1 cellular context compared by ENCODE assay signal in genomic region chr2:234978466-234979203, GRCh38.
TF ChIP-seq lines count a peak whose summit lies in the region.

No MANE protein-coding gene starts in this region.

TF ChIP-seq in IMR-90, 13 proteins besides CTCF, POLR2A, EP300 and RAD21 (continued from another document):
- TF ChIP-seq ELK1 (IDR thresholded peaks at IDR 0.05; ENCODE audit: borderline replicate concordance, low read depth, low read length) (no peak), MAFK (IDR thresholded peaks at IDR 0.05; ENCODE audit: low read depth, low read length) (no peak), FOS (IDR thresholded peaks at IDR 0.05; ENCODE audit: low read depth, low read length) (no peak), RFX5 (IDR thresholded peaks at IDR 0.05; ENCODE audit: low read depth, low read length) (no peak)
TF ChIP-seq in IMR-90: peak in this region for 0.
